ENCODE assay signal across 7 cellular contexts in genomic region chr13:18837986-18838629, GRCh38.
A peak's percentile ranks its signal among the peaks of the same experiment; 100 is the strongest.
DNase-seq lines count a peak whose midpoint lies in the region; ATAC-seq and TF ChIP-seq lines count a peak whose summit lies in the region.
"Not testable (repeated sequence)": the region's sequence is repeated elsewhere in the genome, so short reads cannot be mapped to it uniquely, and the experiment has no call there.

No MANE protein-coding gene starts in this region.

- H3K9me3 Mint-ChIP-seq in chondrocyte (ENCODE audit: low read depth) = peaks cover 32% of the 10 kb centered on the region

- TF ChIP-seq RAD21 in SK-N-SH (IDR thresholded peaks at IDR 0.05; ENCODE audit: low read length) = not testable (repeated sequence)

- intact Hi-C loops in right lobe of liver (cut with DNase I); spleen (cut with DNase I; ENCODE audit: low total_unique reads): not testable (repeated sequence)

- H3K4me1 Mint-ChIP-seq in chondrocyte (ENCODE audit: low read depth) = not testable (repeated sequence)

- not testable (repeated sequence) for ATAC-seq in right lobe of liver

- WGBS in SK-N-SH (ENCODE audit: low lambda C conversion rate) = 18% methylated on average over 13 of the region's 17 CpGs
- 56% methylated on average over 14 of the region's 17 CpGs for WGBS in right lobe of liver (ENCODE audit: insufficient coverage, low coverage, low lambda C conversion rate, missing lambda C conversion rate)
- WGBS in spleen, 5 donors = 75 to 87% (median 87%) methylated on average over 16 to 17 of the region's 17 CpGs

- not testable (repeated sequence) for H3K4me3 Mint-ChIP-seq in chondrocyte (ENCODE audit: unreplicated experiment)

- not testable (repeated sequence) for H3K27me3 Mint-ChIP-seq in chondrocyte (ENCODE audit: low read depth)

- not testable (repeated sequence) for H3K27ac ChIP-seq in SK-N-SH (ENCODE audit: low read depth in 2 of 2, low read length in 1 of 2); right lobe of liver; osteoblast (ENCODE audit: low read depth, low read length); spleen

- TF ChIP-seq CTCF in SK-N-SH (IDR thresholded peaks at IDR 0.05); chondrocyte (IDR thresholded peaks at IDR 0.05); right lobe of liver (IDR thresholded peaks at IDR 0.05); osteoblast (IDR thresholded peaks at IDR 0.05; ENCODE audit: extremely low read depth, low read depth, low read length); spleen (IDR thresholded peaks at IDR 0.05 in 8 of 11, conservative IDR thresholded peaks at IDR 0.05 in 3 of 11): not testable (repeated sequence)

- not testable (repeated sequence) for H3K27me3 ChIP-seq in H7 (ENCODE audit: control insufficient read depth, insufficient read depth, low read length); SK-N-SH (ENCODE audit: insufficient read depth); right lobe of liver; osteoblast (ENCODE audit: insufficient read depth, low read length); spleen (replicated peaks in 1 of 7)

- H3F3A ChIP-seq in SK-N-SH (replicated peaks; ENCODE audit: insufficient read depth) = not testable (repeated sequence)

- CTCF ChIA-PET in SK-N-SH (lab: Yijun Ruan, JAX) = not testable (repeated sequence)

- not testable (repeated sequence) for H3K9me2 ChIP-seq in SK-N-SH

- not testable (repeated sequence) for H3K9ac ChIP-seq in SK-N-SH

- H2AFZ ChIP-seq in SK-N-SH (ENCODE audit: low read depth); osteoblast (ENCODE audit: low read length): not testable (repeated sequence)

- H3K36me3 Mint-ChIP-seq in chondrocyte (ENCODE audit: low read depth) = not testable (repeated sequence)

- not testable (repeated sequence) for H3K36me3 ChIP-seq in H7 (replicated peaks; ENCODE audit: control insufficient read depth, insufficient read depth, low read length); SK-N-SH (replicated peaks in 1 of 2; ENCODE audit: control insufficient read depth in 1 of 2, insufficient read depth in 2 of 2, low read length in 1 of 2); right lobe of liver; osteoblast (ENCODE audit: insufficient read depth, low read length); spleen

- H3K27ac Mint-ChIP-seq in chondrocyte (ENCODE audit: unreplicated experiment) = not testable (repeated sequence)

- H3K4me1 ChIP-seq in SK-N-SH (ENCODE audit: control insufficient read depth in 1 of 2, insufficient read depth in 2 of 2, low read depth in 1 of 2, low read length in 1 of 2); right lobe of liver; osteoblast (ENCODE audit: insufficient read depth, low read length); spleen: not testable (repeated sequence)

- DNase-seq in AG20443 (ENCODE audit: low spot score) = peak; percentile 0
- DNase-seq in H7 = peak; percentile 1
- DNase-seq in SK-N-SH = not testable (repeated sequence)
- DNase-seq in chondrocyte (ENCODE audit: low spot score) = peak; percentile 88
- peak; percentile 16 to 39 (median 37) for DNase-seq in right lobe of liver
- peak; percentile 37 for DNase-seq in osteoblast (ENCODE audit: insufficient read length, low spot score, missing footprints)
- DNase-seq in spleen = peak; percentile 72

- not testable (repeated sequence) for H3K9me3 ChIP-seq in SK-N-SH; right lobe of liver; osteoblast (ENCODE audit: low read depth, low read length)
- H3K9me3 ChIP-seq in spleen = peaks cover 0 to 20% (median 0%) of the 10 kb centered on the region in 8 donors

- POLR2A ChIA-PET in SK-N-SH (lab: Yijun Ruan, JAX) = not testable (repeated sequence)

- not testable (repeated sequence) for TF ChIP-seq POLR2A in right lobe of liver (IDR thresholded peaks at IDR 0.05); spleen (IDR thresholded peaks at IDR 0.05)

- peak overlapping the region; percentile 37; the same call in 1 of the 2 replicates for H3K4me2 ChIP-seq in SK-N-SH
- H3K4me2 ChIP-seq in osteoblast (ENCODE audit: insufficient read depth, low read length) = not testable (repeated sequence)

- H4K20me1 ChIP-seq in SK-N-SH (ENCODE audit: insufficient read depth); osteoblast (ENCODE audit: insufficient read depth, low read length): not testable (repeated sequence)

- not testable (repeated sequence) for H3K4me3 ChIP-seq in H7 (ENCODE audit: insufficient read depth, low read depth, low read length); SK-N-SH (ENCODE audit: low read depth in 2 of 2, low read length in 1 of 2); right lobe of liver; osteoblast (ENCODE audit: insufficient read depth, low read length); spleen

- not testable (repeated sequence) for H3K79me2 ChIP-seq in SK-N-SH (ENCODE audit: insufficient read depth); osteoblast (ENCODE audit: insufficient read depth, low read length)

- not testable (repeated sequence) for TF ChIP-seq EP300 in SK-N-SH (IDR thresholded peaks at IDR 0.05; ENCODE audit: borderline replicate concordance in 1 of 2, low read depth in 1 of 2, low read length in 1 of 2)
